12 cellular contexts compared by ENCODE assay signal in the genomic region with DNA sequence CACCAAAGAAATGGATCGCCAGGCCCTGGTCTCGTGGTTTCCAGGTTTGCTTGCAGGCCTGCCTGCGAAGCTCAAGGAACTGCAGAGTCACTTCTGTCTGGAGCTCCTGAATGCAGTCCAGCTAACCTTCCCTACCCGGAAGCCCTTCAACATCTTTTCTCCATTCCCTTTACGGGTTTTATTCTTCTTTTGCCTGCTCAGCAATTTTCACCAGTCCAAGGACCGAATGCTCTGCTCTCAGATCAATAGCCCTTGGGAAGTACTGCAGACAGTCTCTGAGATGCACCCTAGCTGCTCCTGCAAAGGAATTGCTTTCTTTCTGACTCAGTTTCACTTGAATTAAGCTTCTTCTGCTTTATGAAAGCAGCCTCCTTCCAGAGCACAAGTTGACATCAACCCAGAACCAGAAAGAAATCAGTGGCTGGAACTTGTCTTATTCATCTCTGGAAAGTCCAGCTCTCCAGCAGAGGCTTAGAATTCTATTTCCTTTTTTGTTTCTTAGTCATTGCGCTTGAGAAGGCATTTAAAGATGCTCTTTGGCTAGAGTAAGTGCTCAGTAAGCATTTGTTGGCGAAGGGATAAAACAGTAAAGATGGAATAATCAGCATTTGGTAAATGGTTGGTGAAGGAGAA. TPM values are rescaled to one million over a fixed set of nuclear protein-coding genes. Genes with fewer than 3 reads are reported as not detected.
DNase-seq lines count a peak whose midpoint lies in the region; ATAC-seq, FAIRE-seq and TF ChIP-seq lines count a peak whose summit lies in the region.
"Had no signal": no experiment of that assay in that cellular context is flagged by ENCODE, and none has a peak within 500 bp of the region (broad histone marks: within the 10 kb centered on the region; RNA-seq: fewer than 3 reads in every experiment).

No MANE protein-coding gene starts in this region.

- H3K27ac ChIP-seq in hepatocyte (no peak overlapping the region), Peyer's patch (no peak overlapping the region), small intestine (ENCODE audit: low read depth in 1 of 2, low read length in 1 of 2) (no peak overlapping the region)

- H3K4me3 Mint-ChIP-seq in stimulated activated naive CD8-positive, alpha-beta T cell treated with anti-CD3 and anti-CD28 coated beads, Interleukin-15, Interleukin-2, amounts not matched to agents 100 ng/mL and 50 ng/mL, for 24 hours, result peak overlapping the region; percentile 49
- H3K4me3 Mint-ChIP-seq in activated CD8-positive, alpha-beta T cell treated with anti-CD3 and anti-CD28 coated beads for 36 hours, result peak overlapping the region; percentile 52

- CTCF ChIA-PET in activated CD8-positive, alpha-beta T cell treated with anti-CD3 and anti-CD28 coated beads for 36 hours (lab: Charles Lee), result interaction anchor here (0.6 to 2.8 kb wide), 23 partner anchors 8 to 213 kb away, joined by 3 to 46 read pairs (median 4); a partner anchor contains a TSS
- CTCF ChIA-PET in GM10248 (lab: Yijun Ruan, JAX), result interaction anchor here (0.7 to 2.7 kb wide), 30 partner anchors 9 to 653 kb away, joined by 3 to 40 read pairs (median 3); no protein-coding TSS in a partner anchor

- H3K27me3 Mint-ChIP-seq in stimulated activated naive CD8-positive, alpha-beta T cell treated with anti-CD3 and anti-CD28 coated beads, Interleukin-15, Interleukin-2, amounts not matched to agents 100 ng/mL and 50 ng/mL, for 24 hours, result peaks cover 3% of the 10 kb centered on the region
- peaks cover 3% of the 10 kb centered on the region for H3K27me3 Mint-ChIP-seq in activated CD8-positive, alpha-beta T cell treated with anti-CD3 and anti-CD28 coated beads for 36 hours

- FAIRE-seq in small intestine (lab: Jason Lieb, UNC), result no peak
- FAIRE-seq: urothelium cell line had no signal

- no peak overlapping the region for H2AFZ ChIP-seq in hepatocyte

- no peaks in the 10 kb centered on the region for H3K36me3 Mint-ChIP-seq in stimulated activated naive CD8-positive, alpha-beta T cell treated with anti-CD3 and anti-CD28 coated beads, Interleukin-15, Interleukin-2, amounts not matched to agents 100 ng/mL and 50 ng/mL, for 24 hours (ENCODE audit: low read depth)
- H3K36me3 Mint-ChIP-seq in activated CD8-positive, alpha-beta T cell treated with anti-CD3 and anti-CD28 coated beads for 36 hours (ENCODE audit: low read depth), result no peaks in the 10 kb centered on the region

- H3K9me3 ChIP-seq in hepatocyte (ENCODE audit: low read depth) (no peaks in the 10 kb centered on the region), Peyer's patch (no peaks in the 10 kb centered on the region), small intestine (ENCODE audit: control insufficient read depth, low read depth) (no peaks in the 10 kb centered on the region)

- peak overlapping the region; percentile 65 for H3K4me2 ChIP-seq in hepatocyte

- intact Hi-C loops in activated CD8-positive, alpha-beta T cell treated with anti-CD3 and anti-CD28 coated beads for 36 hours (cut with micrococcal nuclease), result loop anchor here (1.0 to 5.0 kb wide), 3 partner anchors 60 to 180 kb away; no protein-coding TSS in a partner anchor

- no peak for DNase-seq in stimulated activated naive CD8-positive, alpha-beta T cell treated with anti-CD3 and anti-CD28 coated beads, Interleukin-15, Interleukin-2, amounts not matched to agents 100 U/mL and 50 U/mL, for 24 hours
- DNase-seq in activated CD8-positive, alpha-beta T cell treated with anti-CD3 and anti-CD28 coated beads for 36 hours, result no peak
- no peak for DNase-seq in hepatocyte (ENCODE audit: low spot score)
- DNase-seq in Peyer's patch, result no peak
- no peak for DNase-seq in NCI-H82 (lab: John Stamatoyannopoulos, UW)
- no peak for DNase-seq in GM10248 (ENCODE audit: extremely low spot score)
- no peak for DNase-seq in small intestine
- DNase-seq: foreskin melanocyte, NCI-H187 treated with DMSO at 0.1 percent for 48 hours had no signal

- H3K79me2 ChIP-seq in hepatocyte, result no peaks in the 10 kb centered on the region

- no peaks in the 10 kb centered on the region for H3K9me3 Mint-ChIP-seq in stimulated activated naive CD8-positive, alpha-beta T cell treated with anti-CD3 and anti-CD28 coated beads, Interleukin-15, Interleukin-2, amounts not matched to agents 100 ng/mL and 50 ng/mL, for 24 hours
- no peaks in the 10 kb centered on the region for H3K9me3 Mint-ChIP-seq in activated CD8-positive, alpha-beta T cell treated with anti-CD3 and anti-CD28 coated beads for 36 hours

- TF ChIP-seq POLR2A in Peyer's patch (IDR thresholded peaks at IDR 0.05), result no peak

- H4K20me1 ChIP-seq in hepatocyte (ENCODE audit: insufficient read depth, poor library complexity, severe bottlenecking), result no peaks in the 10 kb centered on the region

- no peak for TF ChIP-seq CTCF in activated CD8-positive, alpha-beta T cell treated with anti-CD3 and anti-CD28 coated beads for 36 hours (IDR thresholded peaks at IDR 0.05)
- TF ChIP-seq CTCF in hepatocyte (IDR thresholded peaks at IDR 0.05; ENCODE audit: poor library complexity) (no peak), Peyer's patch (IDR thresholded peaks at IDR 0.05) (no peak), GM10248 (IDR thresholded peaks at IDR 0.05; ENCODE audit: control extremely low read depth, extremely low read depth, low read depth, missing control alignments) (no peak)

- no peaks in the 10 kb centered on the region for H3K27me3 ChIP-seq in hepatocyte
- H3K27me3 ChIP-seq in Peyer's patch, result no peaks in the 10 kb centered on the region
- peaks cover 0 to 5% of the 10 kb centered on the region in 2 donors for H3K27me3 ChIP-seq in small intestine (ENCODE audit: control insufficient read depth in 2 of 2, insufficient read depth in 2 of 2, low read length in 2 of 2)

- POLR2A ChIA-PET in activated CD8-positive, alpha-beta T cell treated with anti-CD3 and anti-CD28 coated beads for 36 hours (lab: Charles Lee), result interaction anchor here (1.1 kb wide), 1 partner anchor 43 kb away, joined by 3 read pairs; a partner anchor contains a TSS
- POLR2A ChIA-PET in GM10248 (lab: Yijun Ruan, JAX), result interaction anchor here (0.6 kb wide), 1 partner anchor 434 kb away, joined by 4 read pairs; no protein-coding TSS in a partner anchor

- H3K27ac Mint-ChIP-seq in stimulated activated naive CD8-positive, alpha-beta T cell treated with anti-CD3 and anti-CD28 coated beads, Interleukin-15, Interleukin-2, amounts not matched to agents 100 ng/mL and 50 ng/mL, for 24 hours, result no peak overlapping the region
- H3K27ac Mint-ChIP-seq in activated CD8-positive, alpha-beta T cell treated with anti-CD3 and anti-CD28 coated beads for 36 hours, result no peak overlapping the region

- WGBS in hepatocyte (ENCODE audit: low lambda C conversion rate, missing lambda C conversion rate), result 84% methylated on average over 8 of the region's 8 CpGs
- 70 to 76% (median 71%) methylated on average over 8 of the region's 8 CpGs for WGBS in small intestine, 3 donors

- H3K4me3 ChIP-seq in hepatocyte (no peak overlapping the region), Peyer's patch (no peak overlapping the region), small intestine (ENCODE audit: low read depth in 1 of 2, low read length in 2 of 2) (no peak overlapping the region)

- no peaks in the 10 kb centered on the region for H3K9me2 ChIP-seq in hepatocyte (replicated peaks; ENCODE audit: insufficient read depth)

- peaks cover 16% of the 10 kb centered on the region for H3K4me1 ChIP-seq in hepatocyte (ENCODE audit: insufficient read depth)
- no peaks in the 10 kb centered on the region for H3K4me1 ChIP-seq in Peyer's patch
- H3K4me1 ChIP-seq in small intestine (ENCODE audit: control insufficient read depth in 2 of 2, insufficient read depth in 1 of 2, low read depth in 1 of 2, low read length in 1 of 2), result no peaks in the 10 kb centered on the region

- ATAC-seq in stimulated activated naive CD8-positive, alpha-beta T cell treated with anti-CD3 and anti-CD28 coated beads, Interleukin-15, Interleukin-2, amounts not matched to agents 100 U/mL and 50 U/mL, for 24 hours, result no peak
- ATAC-seq in activated CD8-positive, alpha-beta T cell treated with anti-CD3 and anti-CD28 coated beads for 36 hours, result no peak

- H3K36me3 ChIP-seq in hepatocyte (replicated peaks; ENCODE audit: insufficient read depth, low read depth), result no peaks in the 10 kb centered on the region
- H3K36me3 ChIP-seq in Peyer's patch, result no peaks in the 10 kb centered on the region
- no peaks in the 10 kb centered on the region for H3K36me3 ChIP-seq in small intestine (ENCODE audit: control insufficient read depth in 2 of 2, insufficient read depth in 2 of 2, low read length in 2 of 2)

- H3K4me1 Mint-ChIP-seq in stimulated activated naive CD8-positive, alpha-beta T cell treated with anti-CD3 and anti-CD28 coated beads, Interleukin-15, Interleukin-2, amounts not matched to agents 100 ng/mL and 50 ng/mL, for 24 hours (ENCODE audit: low read depth), result peaks cover 20% of the 10 kb centered on the region
- peaks cover 12% of the 10 kb centered on the region for H3K4me1 Mint-ChIP-seq in activated CD8-positive, alpha-beta T cell treated with anti-CD3 and anti-CD28 coated beads for 36 hours (ENCODE audit: low read depth)

RNA-seq across cellular contexts. Expression of a gene that starts 18.7 kb away (rescaled TPM):
- 100 to 1,000 TPM; 220 to 226 TPM for total RNA-seq in activated CD8-positive, alpha-beta T cell treated with anti-CD3 and anti-CD28 coated beads for 36 hours
- 86.3 and 89.5 TPM in 2 replicates for total RNA-seq in hepatocyte
- polyA plus RNA-seq in hepatocyte, result 163 and 169 TPM in 2 replicates
- total RNA-seq in Peyer's patch, result 100 to 1,000 TPM; 105 to 174 (median 125) TPM
- polyA plus RNA-seq in small intestine, result 100 to 1,000 TPM; 125 to 157 (median 133) TPM

RNA-seq across cellular contexts. Expression of a gene that starts 43.0 kb away (rescaled TPM):
- total RNA-seq in activated CD8-positive, alpha-beta T cell treated with anti-CD3 and anti-CD28 coated beads for 36 hours, result 10 to 100 TPM; 88.4 to 93.8 TPM
- 18.0 and 23.5 TPM in 2 replicates for total RNA-seq in hepatocyte
- polyA plus RNA-seq in hepatocyte, result 15.6 and 29.6 TPM in 2 replicates
- 100 to 1,000 TPM in 1 of 4 donors, 10 to 100 TPM in 3; 10.5 to 123 (median 33.6) TPM for total RNA-seq in Peyer's patch
- polyA plus RNA-seq in small intestine, result 10 to 100 TPM in 1 of 3 donors, 1 to 10 TPM in 2; 7.0 to 10.7 (median 8.5) TPM

RNA-seq across cellular contexts. Expression of a gene that starts 56.5 kb away (rescaled TPM):
- not detected for total RNA-seq in activated CD8-positive, alpha-beta T cell treated with anti-CD3 and anti-CD28 coated beads for 36 hours
- total RNA-seq in hepatocyte (8.1 and 9.0 TPM in 2 replicates), Peyer's patch (under 1 TPM in 2 of 4 donors, not detected in 2; 0.13 to 0.18 TPM)
- polyA plus RNA-seq in hepatocyte (4.9 and 5.1 TPM in 2 replicates), small intestine (1 to 10 TPM in 1 of 3 donors, not detected in 2; 1.2 TPM)
- total RNA-seq: pulmonary artery endothelial cell had no signal
